1 cellular context compared by ENCODE assay signal in the genomic region with DNA sequence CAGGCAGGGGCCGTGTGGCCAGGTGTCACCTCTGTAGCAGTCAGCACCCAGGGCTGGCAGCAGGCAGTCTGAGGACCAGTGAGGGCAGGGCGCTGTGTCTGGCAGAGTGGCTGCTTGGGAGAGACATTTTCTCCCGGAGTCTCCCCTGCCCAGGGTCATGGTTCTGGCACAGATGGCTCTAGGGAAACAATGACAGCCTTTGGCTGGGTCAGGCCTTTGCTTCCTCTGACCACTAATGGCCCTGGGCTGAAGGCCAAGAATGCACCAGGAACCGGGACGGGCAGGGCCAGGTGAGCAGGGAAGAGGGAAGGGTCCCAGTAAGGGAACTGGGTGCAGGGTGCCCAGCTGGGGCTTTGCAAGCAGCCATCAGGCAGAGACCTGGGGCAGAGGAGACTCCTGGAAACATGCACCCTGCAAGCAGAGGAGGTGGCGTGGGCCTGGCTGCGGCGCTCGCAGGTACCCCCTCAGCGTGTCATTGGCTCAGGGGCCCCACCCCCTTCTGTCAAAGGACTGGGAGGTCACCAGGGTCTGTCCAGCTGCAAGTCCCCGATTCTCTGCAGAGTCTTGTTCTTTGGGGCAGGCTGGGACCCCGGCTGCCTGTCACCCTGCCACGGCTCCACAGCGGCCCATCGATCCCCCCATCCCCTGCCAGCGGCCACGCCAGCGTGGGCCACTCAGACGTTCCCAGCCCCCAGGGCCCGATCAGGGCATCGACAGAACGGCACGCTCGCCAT.
TF ChIP-seq lines count a peak whose summit lies in the region.

No MANE protein-coding gene starts in this region.

TF ChIP-seq in H1, 55 proteins besides CTCF, POLR2A, EP300 and RAD21:
- TF ChIP-seq TBP (IDR thresholded peaks at IDR 0.05; ENCODE audit: low read depth, low read length) (no peak), RBBP5 (IDR thresholded peaks at IDR 0.05; ENCODE audit: borderline replicate concordance, low read depth, low read length) (no peak), GTF2F1 (IDR thresholded peaks at IDR 0.05; ENCODE audit: borderline replicate concordance, low read depth, low read length) (no peak), NANOG (IDR thresholded peaks at IDR 0.05; ENCODE audit: insufficient read depth, low read depth, low read length, poor library complexity, severe bottlenecking) (no peak), CHD1 (IDR thresholded peaks at IDR 0.05; ENCODE audit: low read depth, low read length) (no peak), GABPA (IDR thresholded peaks at IDR 0.05; ENCODE audit: borderline replicate concordance, insufficient read depth, low read length) (no peak), SRF (IDR thresholded peaks at IDR 0.05; ENCODE audit: low read depth, low read length) (no peak), SUZ12 (IDR thresholded peaks at IDR 0.05; ENCODE audit: low read length) (no peak)
